In the genomic region with DNA sequence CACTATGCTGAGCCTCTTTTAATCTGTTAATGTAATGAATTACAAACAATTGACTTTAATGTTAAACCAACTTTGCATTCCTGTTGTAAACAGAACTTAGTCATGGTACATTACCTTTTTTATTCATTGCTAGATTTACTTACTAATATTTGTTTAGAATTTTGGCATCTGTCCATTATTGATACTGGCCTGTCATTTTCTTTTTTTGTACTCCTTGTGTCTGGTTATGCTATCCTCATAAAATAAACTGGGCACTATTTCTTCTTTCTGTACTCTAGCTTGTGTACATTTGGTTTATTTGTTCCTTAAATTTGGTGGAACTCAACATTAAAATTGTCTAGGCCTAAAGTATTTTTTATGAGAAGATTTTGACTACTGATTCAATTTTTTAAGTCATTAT, we compare ENCODE assay signal across 25 cellular contexts. TPM values are rescaled to one million over a fixed set of nuclear protein-coding genes. Genes with fewer than 3 reads are reported as not detected.
DNase-seq lines count a peak whose midpoint lies in the region; ATAC-seq and TF ChIP-seq lines count a peak whose summit lies in the region.
"Had no signal": no experiment of that assay in that cellular context is flagged by ENCODE, and none has a peak within 500 bp of the region (broad histone marks: within the 10 kb centered on the region; RNA-seq: fewer than 3 reads in every experiment).

No MANE protein-coding gene starts in this region.

- no peaks in the 10 kb centered on the region for H3K79me2 ChIP-seq in PC-3 (ENCODE audit: low read length)

- intact Hi-C loops in PC-3 (cut with micrococcal nuclease): no loop called here

- POLR2A ChIA-PET in PC-3 (lab: Charles Lee; ENCODE audit: unreplicated experiment): no interaction called here

- BruUV-seq in PC-3 (replicated peaks; lab: Mats Ljungman, UMichigan): no TSS peak

- H4K20me1 ChIP-seq in PC-3 (ENCODE audit: low read length): no peaks in the 10 kb centered on the region
- H4K20me1 ChIP-seq: BLaER1 had no signal

- CTCF ChIA-PET in PC-3 (lab: Charles Lee): no interaction called here

- H3K9me3 ChIP-seq in PC-3 (ENCODE audit: low read length): 0 out of 2 replicates have a peak, but pooled peaks cover 4% of the 10 kb centered on the region
- H3K9me3 ChIP-seq: SJSA1 had no signal

- peaks cover 19% of the 10 kb centered on the region; the same call in 1 of the 2 replicates for H3K36me3 ChIP-seq in PC-3 (ENCODE audit: low read depth, low read length)
- H3K36me3 ChIP-seq: SJSA1 had no signal

- H3K27me3 ChIP-seq in PC-3 (ENCODE audit: low read length): no peaks in the 10 kb centered on the region
- H3K27me3 ChIP-seq: BLaER1, SJSA1 had no signal

- H3K9ac ChIP-seq in PC-3 (ENCODE audit: low read length): no peak overlapping the region
- H3K9ac ChIP-seq: BLaER1 had no signal

- no peak overlapping the region for H3K27ac ChIP-seq in PC-3 (ENCODE audit: low read length)
- H3K27ac ChIP-seq: BLaER1, PC-9, SJSA1 had no signal

- DNase-seq in NCI-H345 (lab: John Stamatoyannopoulos, UW) (peak; percentile 26), NCI-H345 treated with DMSO at 0.1 percent for 48 hours (lab: John Stamatoyannopoulos, UW; ENCODE audit: unreplicated experiment) (no peak), NCI-H2029 treated with DMSO at 0.1 percent for 48 hours (lab: John Stamatoyannopoulos, UW) (peak; percentile 2), PC-3 (peak; percentile 30), NCI-H1048 (lab: John Stamatoyannopoulos, UW) (no peak), NCI-H446 (lab: John Stamatoyannopoulos, UW) (no peak), iPS-NIHi11 (ENCODE audit: low spot score) (no peak)
- DNase-seq: Caco-2; CD4-positive, alpha-beta memory T cell; DMS79 treated with DMSO at 0.1 percent for 48 hours; GF-D8; Karpas-422; NCI-H1105; NCI-H1436 treated with DMSO at 0.1 percent for 48 hours; NCI-H187 treated with DMSO at 0.1 percent for 48 hours; NCI-H446 treated with DMSO at 0.1 percent for 48 hours; NCI-H526; NK-92 treated with Interleukin-12 subunit alpha and Interleukin-12 subunit beta, amount 100 ng/mL, for 24 hours; PC-9; T-helper 2 cell had no signal

- no peak for ATAC-seq in PC-3
- ATAC-seq: HCT116, HepG2, Right ventricle myocardium inferior had no signal

- H3K4me3 ChIP-seq in PC-3 (ENCODE audit: low read length): no peak overlapping the region
- H3K4me3 ChIP-seq: BLaER1, PC-9, SJSA1 had no signal

- TF ChIP-seq CTCF in PC-3 (conservative IDR thresholded peaks at IDR 0.05; ENCODE audit: low read depth, low read length): no peak

- H3K4me2 ChIP-seq in PC-3 (ENCODE audit: low read length): no peak overlapping the region
- H3K4me2 ChIP-seq: BLaER1, PC-9 had no signal

- H3K4me1 ChIP-seq in PC-3 (ENCODE audit: insufficient read depth, low read length): 0 out of 2 replicates have a peak, but pooled peaks cover under 1% of the 10 kb centered on the region
- H3K4me1 ChIP-seq: BLaER1, Caco-2, SJSA1 had no signal

- no peak overlapping the region for H2AFZ ChIP-seq in PC-3 (ENCODE audit: low read length)
- H2AFZ ChIP-seq: PC-9 had no signal

- H3F3A ChIP-seq in PC-3 (ENCODE audit: low read length, unreplicated experiment): no peaks in the 10 kb centered on the region

- H3K9me2 ChIP-seq in PC-3 (replicated peaks; ENCODE audit: low read length): no peaks in the 10 kb centered on the region

RNA-seq across cellular contexts. Expression of a gene that starts 32.1 kb away (rescaled TPM):
- total RNA-seq in PC-3 (2014; rRNA removed): 2.8 and 3.9 TPM in 2 replicates

Comparison
In these comparisons a context has a peak if more than half of its experiments do, and no peak if none do; other contexts are left out.
1. DNase-seq: peak in NCI-H345 (single experiment), NCI-H2029 treated with DMSO at 0.1 percent for 48 hours (single experiment) and PC-3 (single experiment); none in NCI-H345 treated with DMSO at 0.1 percent for 48 hours (single experiment), NCI-H1048 (single experiment), NCI-H446 (0 of 2) and iPS-NIHi11 (single experiment).